ENCODE assay signal across 8 cellular contexts in the genomic region with DNA sequence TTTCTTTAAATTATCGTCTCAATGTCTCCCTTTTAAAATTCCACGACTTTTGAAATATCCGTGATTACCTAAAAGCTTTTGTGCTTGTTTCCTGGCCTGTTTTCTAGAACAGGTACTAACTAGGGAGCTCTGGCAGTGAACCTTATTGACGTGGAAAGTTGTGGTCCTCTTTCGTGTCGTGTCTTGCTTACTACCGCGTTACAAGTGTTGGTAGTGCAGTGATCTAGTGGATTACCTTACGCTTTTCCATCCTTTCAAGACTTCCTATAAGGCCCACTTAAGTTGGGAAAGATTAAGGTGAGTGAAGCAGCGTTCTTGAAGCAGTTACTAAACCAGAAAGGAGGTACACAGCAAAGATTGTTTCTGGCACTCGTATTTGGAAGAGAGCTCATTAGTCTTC. TPM values are rescaled to one million over a fixed set of nuclear protein-coding genes. Genes with fewer than 3 reads are reported as not detected.
DNase-seq lines count a peak whose midpoint lies in the region; ATAC-seq and TF ChIP-seq lines count a peak whose summit lies in the region.

No MANE protein-coding gene starts in this region.

- H3K9me3 ChIP-seq in T-helper 17 cell (ENCODE audit: control insufficient read depth, low read length, poor library complexity, severe bottlenecking) (no peaks in the 10 kb centered on the region), prostate gland (no peaks in the 10 kb centered on the region)

- peaks cover 8% of the 10 kb centered on the region for H3K27me3 Mint-ChIP-seq in activated naive CD4-positive, alpha-beta T cell treated with anti-CD3 and anti-CD28 coated beads, Interleukin-2, amount 10 ng/mL, durations not matched to agents 7 days and 5 days
- H3K27me3 Mint-ChIP-seq in T-helper 17 cell, result no peaks in the 10 kb centered on the region

- no peaks in the 10 kb centered on the region for H3K4me1 ChIP-seq in prostate gland (replicated peaks)

- H3K4me3 Mint-ChIP-seq in activated naive CD4-positive, alpha-beta T cell treated with anti-CD3 and anti-CD28 coated beads, Interleukin-2, amount 10 ng/mL, durations not matched to agents 7 days and 5 days, result peak overlapping the region; percentile 95
- H3K4me3 Mint-ChIP-seq in T-helper 17 cell, result peak overlapping the region; percentile 93

- CTCF ChIA-PET in activated naive CD4-positive, alpha-beta T cell treated with anti-CD3 and anti-CD28 coated beads, Interleukin-2, amount 10 ng/mL, durations not matched to agents 7 days and 5 days (lab: Charles Lee), result interaction anchor here (0.7 to 1.5 kb wide), 2 partner anchors 10 to 89 kb away, joined by 3 to 4 read pairs; no protein-coding TSS in a partner anchor

- no peak for TF ChIP-seq CTCF in prostate gland (IDR thresholded peaks at IDR 0.05)

- H3K4me3 ChIP-seq in prostate gland, result peak overlapping the region; percentile 100

- H3K36me3 ChIP-seq in prostate gland, result peaks cover 0 to 4% of the 10 kb centered on the region in 2 donors

- peak overlapping the region; percentile 100 for H3K27ac ChIP-seq in prostate gland

- ATAC-seq in T-helper 17 cell (no peak), HG03354 (IDR thresholded peaks at IDR 0.05; ENCODE audit: poor library complexity, severe bottlenecking, unreplicated experiment) (no peak)

- H3K9me3 Mint-ChIP-seq in activated naive CD4-positive, alpha-beta T cell treated with anti-CD3 and anti-CD28 coated beads, Interleukin-2, amount 10 ng/mL, durations not matched to agents 7 days and 5 days, result no peaks in the 10 kb centered on the region

- peak; percentile 15 for TF ChIP-seq POLR2A in prostate gland (IDR thresholded peaks at IDR 0.05)

- peak; percentile 31 for DNase-seq in activated naive CD4-positive, alpha-beta T cell treated with anti-CD3 and anti-CD28 coated beads, Interleukin-2, amount 10 ng/mL, durations not matched to agents 7 days and 5 days
- DNase-seq in activated naive CD4-positive, alpha-beta T cell treated with Interleukin-2 at 50 U/mL for 16 hours, result no peak
- no peak for DNase-seq in T-helper 17 cell
- peak; percentile 41 for DNase-seq in fibroblast of peridontal ligament (ENCODE audit: extremely low read depth)
- peak; percentile 15 for DNase-seq in prostate gland (ENCODE audit: low spot score)
- DNase-seq in stimulated activated CD4-positive, alpha-beta T cell treated with anti-CD3 and anti-CD28 coated beads, Interleukin-1b, Interleukin-23, amount 100 ng/mL, for 48 hours, result no peak
- DNase-seq in NCI-H1092 treated with DMSO at 0.1 percent for 48 hours (lab: John Stamatoyannopoulos, UW), result no peak

- WGBS in prostate gland, result 0% methylated on average over 11 of the region's 11 CpGs

- peaks cover 48% of the 10 kb centered on the region for H3K4me1 Mint-ChIP-seq in activated naive CD4-positive, alpha-beta T cell treated with anti-CD3 and anti-CD28 coated beads, Interleukin-2, amount 10 ng/mL, durations not matched to agents 7 days and 5 days
- peaks cover 60% of the 10 kb centered on the region for H3K4me1 Mint-ChIP-seq in T-helper 17 cell

- intact Hi-C loops in prostate gland (cut with DNase I), result loop anchor here (5.0 kb wide), 6 partner anchors 35 to 270 kb away; partner anchors contain the start of genes PM20D2, SRSF12 and UBE2J1

- H3K27ac Mint-ChIP-seq in activated naive CD4-positive, alpha-beta T cell treated with anti-CD3 and anti-CD28 coated beads, Interleukin-2, amount 10 ng/mL, durations not matched to agents 7 days and 5 days, result peak overlapping the region; percentile 96
- peak overlapping the region; percentile 97 for H3K27ac Mint-ChIP-seq in T-helper 17 cell

- no peaks in the 10 kb centered on the region for H3K27me3 ChIP-seq in prostate gland (replicated peaks; ENCODE audit: insufficient read depth)

- H3K36me3 Mint-ChIP-seq in activated naive CD4-positive, alpha-beta T cell treated with anti-CD3 and anti-CD28 coated beads, Interleukin-2, amount 10 ng/mL, durations not matched to agents 7 days and 5 days, result peaks cover 52% of the 10 kb centered on the region
- H3K36me3 Mint-ChIP-seq in T-helper 17 cell (ENCODE audit: low read depth), result peaks cover 18% of the 10 kb centered on the region

RNA-seq across cellular contexts. Expression of gene PNRC1, which starts 1.9 kb away (rescaled TPM):
- total RNA-seq in T-helper 17 cell (100 to 1,000 TPM; 671 to 837 TPM), prostate gland (100 to 1,000 TPM; 216 to 273 TPM)

RNA-seq across cellular contexts. Expression of gene SRSF12, which starts 35.4 kb away (rescaled TPM):
- not detected for total RNA-seq in T-helper 17 cell
- 1 to 10 TPM; 1.0 to 5.7 TPM for total RNA-seq in prostate gland

Comparison
In these comparisons a context has a peak if more than half of its experiments do, and no peak if none do; other contexts are left out.
1. DNase-seq: peak in activated naive CD4-positive, alpha-beta T cell treated with anti-CD3 and anti-CD28 coated beads, Interleukin-2, amount 10 ng/mL, durations not matched to agents 7 days and 5 days (single experiment), fibroblast of peridontal ligament (single experiment) and prostate gland (single experiment); none in activated naive CD4-positive, alpha-beta T cell treated with Interleukin-2 at 50 U/mL for 16 hours (single experiment), T-helper 17 cell (0 of 3), stimulated activated CD4-positive, alpha-beta T cell treated with anti-CD3 and anti-CD28 coated beads, Interleukin-1b, Interleukin-23, amount 100 ng/mL, for 48 hours (single experiment) and NCI-H1092 treated with DMSO at 0.1 percent for 48 hours (single experiment).